ENCODE assay signal across 1 cellular context in genomic region chr3:13045904-13046568, GRCh38.
TF ChIP-seq lines count a peak whose summit lies in the region.

No MANE protein-coding gene starts in this region.

TF ChIP-seq in GM12878, 131 proteins besides CTCF, POLR2A, EP300 and RAD21 (continued from another document):
- TF ChIP-seq PRDM15 (CRISPR knock-in tag; IDR thresholded peaks at IDR 0.05) (no peak), CREB1 (IDR thresholded peaks at IDR 0.05; ENCODE audit: low read depth) (peak; percentile 72), NR2F1 (conservative IDR thresholded peaks at IDR 0.05) (peak; percentile 99), TBL1XR1 (IDR thresholded peaks at IDR 0.05; ENCODE audit: low read depth, low read length) (no peak; the same call in 1 of the 2 replicates), MAX (IDR thresholded peaks at IDR 0.05; ENCODE audit: low read depth, low read length) (peak; percentile 96), JUNB (IDR thresholded peaks at IDR 0.05) (peak; percentile 73), SUZ12 (IDR thresholded peaks at IDR 0.05; ENCODE audit: unreplicated experiment) (no peak), IRF4 (IDR thresholded peaks at IDR 0.05; ENCODE audit: low read depth, low read length) (peak; percentile 81), HDGF (IDR thresholded peaks at IDR 0.05) (no peak), IKZF1 (conservative IDR thresholded peaks at IDR 0.05) (peak; percentile 96), NFXL1 (IDR thresholded peaks at IDR 0.05; ENCODE audit: borderline replicate concordance) (no peak), LARP7 (IDR thresholded peaks at IDR 0.05) (no peak), PAX8 (IDR thresholded peaks at IDR 0.05) (peak; percentile 95), FOXK2 (IDR thresholded peaks at IDR 0.05) (peak; percentile 36; the same call in 1 of the 2 replicates), STAT1 (conservative IDR thresholded peaks at IDR 0.05) (no peak; the same call in 1 of the 2 replicates), SPI1 (IDR thresholded peaks at IDR 0.05; ENCODE audit: borderline replicate concordance, insufficient read depth, low read depth, low read length) (0 out of 2 replicates have a peak, but pooled peaks have one; percentile 1)
